ENCODE assay signal across 23 cellular contexts in the genomic region with DNA sequence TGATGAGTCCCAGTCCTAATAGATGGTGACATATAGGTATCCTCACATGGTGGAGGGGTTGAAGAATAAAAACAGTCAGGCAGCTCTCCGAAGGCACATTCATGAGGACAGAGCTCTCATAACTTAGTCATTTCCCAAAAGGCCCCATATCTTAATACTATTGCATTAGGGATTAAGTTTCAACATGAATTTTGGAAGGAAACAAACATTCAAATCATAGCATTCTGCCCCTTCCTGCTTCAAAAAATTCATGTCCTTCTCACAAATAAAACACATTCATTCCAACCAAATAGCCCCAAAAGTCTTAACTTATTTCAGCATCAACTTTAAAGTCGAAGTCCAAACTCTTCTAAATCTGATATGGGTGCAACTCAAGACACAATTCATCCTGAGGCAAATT.
"Had no signal": no experiment of that assay in that cellular context is flagged by ENCODE, and none has a peak within 500 bp of the region (broad histone marks: within the 10 kb centered on the region; RNA-seq: fewer than 3 reads in every experiment).

No MANE protein-coding gene starts in this region.

- H3K4me3 ChIP-seq: MG63, SJSA1, SK-N-MC had no signal

- DNase-seq: IMR-90, Karpas-422, KG1, MG63, NCI-H1092, NCI-H1105 treated with DMSO at 0.1 percent for 48 hours, NCI-H1417 treated with DMSO at 0.1 percent for 48 hours, NCI-H146, NCI-H1694 treated with DMSO at 0.1 percent for 48 hours, NCI-H1930, NCI-H2081, NCI-H2107, NCI-H226, NCI-H446, NCI-H510A, NCI-H524 treated with DMSO at 0.1 percent for 48 hours, NCI-H69, NCI-H774, Right ventricle myocardium superior, RPMI8226, SIG-M5 had no signal

- H3K27ac ChIP-seq: SJSA1, SK-N-MC had no signal

- H3K4me1 ChIP-seq: SJSA1 had no signal

- H3K27me3 ChIP-seq: MG63, SJSA1 had no signal

- H3K36me3 ChIP-seq: MG63, SJSA1 had no signal

- H3K9me3 ChIP-seq: MG63, SJSA1 had no signal
